Comparison of ENCODE assay signal across 8 cellular contexts in the genomic region with DNA sequence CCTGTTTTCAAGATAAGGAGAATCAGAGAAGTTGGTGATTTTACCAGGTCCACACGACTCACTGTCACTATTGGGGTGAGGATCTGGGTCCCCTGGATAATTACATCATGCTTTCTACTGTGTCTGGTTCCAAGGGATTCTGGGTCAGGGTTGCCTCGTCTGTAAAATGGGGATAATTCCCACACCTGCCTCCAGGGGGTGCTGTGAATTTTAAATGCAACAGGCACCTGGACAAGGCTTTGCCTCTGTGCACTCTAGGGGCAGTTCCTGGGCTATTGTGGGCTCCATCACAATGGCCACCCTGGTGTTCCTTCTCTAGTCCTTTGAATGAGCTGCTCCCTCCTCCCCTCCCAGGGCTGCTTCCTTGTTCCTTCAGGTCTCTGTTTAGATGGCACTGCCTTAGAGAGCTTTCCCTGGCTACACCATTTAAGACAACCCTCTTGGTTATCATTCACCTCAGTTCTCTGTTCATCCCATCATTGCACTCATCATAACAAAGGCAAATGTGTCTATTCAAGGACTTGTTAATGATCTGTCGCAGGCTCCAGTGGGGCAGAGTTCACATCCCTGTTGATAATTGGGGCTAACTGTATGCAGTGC.
DNase-seq lines count a peak whose midpoint lies in the region; ATAC-seq and TF ChIP-seq lines count a peak whose summit lies in the region.

No MANE protein-coding gene starts in this region.

- no peak overlapping the region for H3K27ac Mint-ChIP-seq in activated CD4-positive, alpha-beta T cell treated with anti-CD3 and anti-CD28 coated beads, Interleukin-2, amount 10 ng/mL, durations not matched to agents 24 days and 14 days
- H3K27ac Mint-ChIP-seq in endothelial cell (ENCODE audit: unreplicated experiment): no peak overlapping the region
- peak overlapping the region; percentile 57 for H3K27ac Mint-ChIP-seq in nephron progenitor cell

- 37 to 43% methylated on average over 3 of the region's 3 CpGs for WGBS in aorta, 2 donors

- H3K27ac ChIP-seq in aorta (ENCODE audit: low read depth in 1 of 2, low read length in 2 of 2): no peak overlapping the region

- H3K36me3 ChIP-seq in aorta (ENCODE audit: control insufficient read depth in 1 of 2, insufficient read depth in 2 of 2, low read length in 1 of 2): no peaks in the 10 kb centered on the region

- no peaks in the 10 kb centered on the region for H3K36me3 Mint-ChIP-seq in activated CD4-positive, alpha-beta T cell treated with anti-CD3 and anti-CD28 coated beads, Interleukin-2, amount 10 ng/mL, durations not matched to agents 24 days and 14 days (ENCODE audit: low read depth)
- H3K36me3 Mint-ChIP-seq in endothelial cell (ENCODE audit: low read depth, unreplicated experiment) (no peaks in the 10 kb centered on the region), nephron progenitor cell (ENCODE audit: low read depth) (no peaks in the 10 kb centered on the region)

- no peaks in the 10 kb centered on the region for H3K9me3 Mint-ChIP-seq in activated CD4-positive, alpha-beta T cell treated with anti-CD3 and anti-CD28 coated beads, Interleukin-2, amount 10 ng/mL, durations not matched to agents 24 days and 14 days
- H3K9me3 Mint-ChIP-seq in endothelial cell (ENCODE audit: unreplicated experiment) (no peaks in the 10 kb centered on the region), nephron progenitor cell (no peaks in the 10 kb centered on the region)

- no peaks in the 10 kb centered on the region for H3K9me3 ChIP-seq in aorta (ENCODE audit: control insufficient read depth, low read length)

- peak; percentile 41 for ATAC-seq in aorta (ENCODE audit: low FRiP score)

- DNase-seq in DMS153 (lab: John Stamatoyannopoulos, UW) (peak; percentile 20), DMS153 treated with DMSO at 0.1 percent for 48 hours (lab: John Stamatoyannopoulos, UW; ENCODE audit: unreplicated experiment) (no peak), KBM-7 (peak; percentile 60), endothelial cell (ENCODE audit: low spot score) (peak; percentile 66), nephron progenitor cell (peak; percentile 64), aorta (no peak), DMS114 treated with DMSO at 0.1 percent for 48 hours (lab: John Stamatoyannopoulos, UW; ENCODE audit: unreplicated experiment) (no peak)
- peak; percentile 84 for DNase-seq in activated CD4-positive, alpha-beta T cell treated with anti-CD3 and anti-CD28 coated beads, Interleukin-2, amount 10 ng/mL, durations not matched to agents 24 days and 14 days

- no peaks in the 10 kb centered on the region for H3K4me1 Mint-ChIP-seq in activated CD4-positive, alpha-beta T cell treated with anti-CD3 and anti-CD28 coated beads, Interleukin-2, amount 10 ng/mL, durations not matched to agents 24 days and 14 days
- H3K4me1 Mint-ChIP-seq in endothelial cell (ENCODE audit: unreplicated experiment) (peaks cover 6% of the 10 kb centered on the region), nephron progenitor cell (peaks cover 26% of the 10 kb centered on the region)

- no peaks in the 10 kb centered on the region for H3K27me3 Mint-ChIP-seq in activated CD4-positive, alpha-beta T cell treated with anti-CD3 and anti-CD28 coated beads, Interleukin-2, amount 10 ng/mL, durations not matched to agents 24 days and 14 days
- peaks cover 2% of the 10 kb centered on the region for H3K27me3 Mint-ChIP-seq in endothelial cell (ENCODE audit: unreplicated experiment)
- peaks cover 53% of the 10 kb centered on the region for H3K27me3 Mint-ChIP-seq in nephron progenitor cell (ENCODE audit: low read depth, poor library complexity)

- in situ Hi-C loops in KBM-7 (cut with MboI; ENCODE audit: low pct_unique_long_range_greater_than_20kb, low sequenced_read_pairs): no loop called here

- H3K4me3 ChIP-seq in aorta (ENCODE audit: low read length in 2 of 2): no peak overlapping the region

- intact Hi-C loops in activated CD4-positive, alpha-beta T cell treated with anti-CD3 and anti-CD28 coated beads, Interleukin-2, amount 10 ng/mL, durations not matched to agents 24 days and 14 days (cut with micrococcal nuclease): no loop called here
- intact Hi-C loops in aorta (cut with DNase I): no loop called here

- H3K4me3 Mint-ChIP-seq in activated CD4-positive, alpha-beta T cell treated with anti-CD3 and anti-CD28 coated beads, Interleukin-2, amount 10 ng/mL, durations not matched to agents 24 days and 14 days: no peak overlapping the region
- H3K4me3 Mint-ChIP-seq in endothelial cell (ENCODE audit: unreplicated experiment) (no peak overlapping the region), nephron progenitor cell (no peak overlapping the region)

- H3K27me3 ChIP-seq in aorta (ENCODE audit: control insufficient read depth in 1 of 2, insufficient read depth in 2 of 2, low read length in 1 of 2): no peaks in the 10 kb centered on the region

- peak; percentile 88 for TF ChIP-seq CTCF in endothelial cell (IDR thresholded peaks at IDR 0.05; ENCODE audit: unreplicated experiment)
- peak; percentile 70 for TF ChIP-seq CTCF in nephron progenitor cell (IDR thresholded peaks at IDR 0.05)

- H3K4me1 ChIP-seq in aorta (ENCODE audit: control insufficient read depth in 1 of 2, insufficient read depth in 2 of 2, low read length in 2 of 2): peaks cover 0 to 4% of the 10 kb centered on the region in 2 donors

Comparison
In these comparisons a context has a peak if more than half of its experiments do, and no peak if none do; other contexts are left out.
1. DNase-seq: peak in DMS153 (single experiment), KBM-7 (single experiment), activated CD4-positive, alpha-beta T cell treated with anti-CD3 and anti-CD28 coated beads, Interleukin-2, amount 10 ng/mL, durations not matched to agents 24 days and 14 days (single experiment), endothelial cell (single experiment) and nephron progenitor cell (single experiment); none in DMS153 treated with DMSO at 0.1 percent for 48 hours (single experiment), aorta (0 of 2) and DMS114 treated with DMSO at 0.1 percent for 48 hours (single experiment).